ENCODE assay signal across 8 cellular contexts in the genomic region with DNA sequence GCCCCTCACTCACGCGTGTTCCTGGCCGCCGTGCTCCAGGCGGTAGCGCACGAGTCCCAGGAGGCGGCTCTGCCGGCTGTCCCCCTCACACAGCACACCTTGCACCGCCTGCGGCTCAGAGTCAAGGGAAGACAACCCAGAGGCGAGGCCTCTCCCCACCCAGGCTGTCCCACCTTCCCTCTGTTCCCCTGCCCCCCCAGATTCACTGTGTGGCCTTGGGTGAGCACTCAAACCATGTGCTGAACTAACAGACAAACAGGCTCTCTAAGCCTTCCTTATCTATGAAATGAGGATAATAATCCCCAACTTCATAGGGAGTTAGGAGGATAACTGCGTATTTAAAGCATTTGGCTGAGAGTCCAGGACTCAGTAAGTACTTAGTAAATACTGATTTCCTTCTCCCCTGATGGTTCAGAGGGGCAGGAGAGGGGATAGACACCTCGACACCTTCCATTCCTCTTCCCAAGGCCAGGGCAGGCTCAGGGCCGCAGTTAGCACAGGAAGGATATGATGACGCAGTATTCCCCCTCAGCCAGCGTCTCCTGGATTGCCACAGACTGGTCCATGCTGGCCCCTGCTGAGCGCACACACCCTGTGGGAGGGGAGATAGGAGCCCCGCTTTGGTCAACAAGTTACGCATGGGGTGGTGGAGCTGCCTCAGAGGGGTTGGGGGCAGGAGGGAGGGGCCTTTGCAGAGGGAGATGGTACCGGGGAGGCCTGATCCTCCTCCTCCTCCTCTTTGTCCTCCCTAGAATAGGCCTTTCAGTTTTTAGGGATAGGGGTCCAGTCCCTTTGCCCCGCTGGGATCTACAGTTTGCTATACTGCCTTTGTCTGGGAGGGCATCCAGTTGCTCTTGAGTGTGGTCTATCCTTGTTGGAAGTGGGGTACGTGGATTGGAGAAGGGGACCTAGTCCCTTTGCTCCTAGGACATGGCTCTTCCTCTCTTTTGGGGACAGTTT. TPM values are rescaled to one million over a fixed set of nuclear protein-coding genes. Genes with fewer than 3 reads are reported as not detected.
DNase-seq lines count a peak whose midpoint lies in the region; ATAC-seq and TF ChIP-seq lines count a peak whose summit lies in the region.

No MANE protein-coding gene starts in this region.

- H3K9me3 ChIP-seq in Peyer's patch (no peaks in the 10 kb centered on the region), ectodermal cell (ENCODE audit: control insufficient read depth, low read length) (no peaks in the 10 kb centered on the region), lung (ENCODE audit: control insufficient read depth in 2 of 2, insufficient read depth in 1 of 2, low read length in 1 of 2) (no peaks in the 10 kb centered on the region)

- H3K27ac ChIP-seq in Peyer's patch (peak overlapping the region; percentile 73 to 88 (median 74)), ectodermal cell (ENCODE audit: insufficient read depth, low read depth, low read length, poor library complexity, severe bottlenecking) (peak overlapping the region; percentile 27), lung (ENCODE audit: low read depth in 1 of 2, low read length in 1 of 2) (peak overlapping the region; percentile 83 to 85)

- no peak for TF ChIP-seq CTCF in Peyer's patch (IDR thresholded peaks at IDR 0.05)
- TF ChIP-seq CTCF in lung (IDR thresholded peaks at IDR 0.05; ENCODE audit: control extremely low read depth, extremely low read depth): no peak

- peaks cover 0 to 22% (median 0%) of the 10 kb centered on the region in 3 donors for H3K36me3 ChIP-seq in Peyer's patch
- H3K36me3 ChIP-seq in ectodermal cell (ENCODE audit: control insufficient read depth, insufficient read depth, low read length): no peaks in the 10 kb centered on the region
- peaks cover 0 to 7% of the 10 kb centered on the region in 2 donors for H3K36me3 ChIP-seq in lung (ENCODE audit: control insufficient read depth in 2 of 2, insufficient read depth in 2 of 2, low read length in 2 of 2)

- WGBS in ectodermal cell, 2 experiments: 75% methylated on average over 23 of the region's 23 CpGs
- WGBS in lung, 2 donors: 58 to 59% methylated on average over 23 of the region's 23 CpGs

- no peaks in the 10 kb centered on the region for H3K27me3 Mint-ChIP-seq in activated naive CD4-positive, alpha-beta T cell treated with anti-CD3 and anti-CD28 coated beads for 36 hours (ENCODE audit: low read depth)

- H3K4me3 ChIP-seq in Peyer's patch: peak overlapping the region; percentile 51 to 97 (median 65)
- peak overlapping the region; percentile 51 for H3K4me3 ChIP-seq in ectodermal cell (ENCODE audit: insufficient read depth, low read depth, low read length)
- H3K4me3 ChIP-seq in lung: peak overlapping the region; percentile 63

- H3K27me3 ChIP-seq in Peyer's patch: no peaks in the 10 kb centered on the region
- no peaks in the 10 kb centered on the region for H3K27me3 ChIP-seq in ectodermal cell (ENCODE audit: control insufficient read depth, insufficient read depth, low read length, poor library complexity, severe bottlenecking)
- H3K27me3 ChIP-seq in lung (ENCODE audit: control insufficient read depth, insufficient read depth): no peaks in the 10 kb centered on the region

- CTCF ChIA-PET in activated naive CD4-positive, alpha-beta T cell treated with anti-CD3 and anti-CD28 coated beads for 36 hours (lab: Charles Lee): no interaction called here

- H3K4me1 Mint-ChIP-seq in activated naive CD4-positive, alpha-beta T cell treated with anti-CD3 and anti-CD28 coated beads for 36 hours (ENCODE audit: low read depth): peaks cover 14% of the 10 kb centered on the region

- H3K4me1 ChIP-seq in Peyer's patch (peaks cover 0 to 20% (median 2%) of the 10 kb centered on the region in 4 donors), ectodermal cell (ENCODE audit: control insufficient read depth, insufficient read depth, low read length) (no peaks in the 10 kb centered on the region), lung (ENCODE audit: control insufficient read depth in 2 of 2, insufficient read depth in 2 of 2, low read length in 2 of 2) (peaks cover 0 to 6% of the 10 kb centered on the region in 2 donors)

- no peaks in the 10 kb centered on the region for H3K9me3 Mint-ChIP-seq in activated naive CD4-positive, alpha-beta T cell treated with anti-CD3 and anti-CD28 coated beads for 36 hours

- no peak for DNase-seq in activated naive CD4-positive, alpha-beta T cell treated with anti-CD3 and anti-CD28 coated beads for 36 hours
- no peak for DNase-seq in activated naive CD4-positive, alpha-beta T cell treated with Interleukin-2 at 50 U/mL for 16 hours
- DNase-seq in Peyer's patch (peak in 2 of 3 donors; percentile 54 to 61), lung (ENCODE audit: low spot score) (peak; percentile 42), superior temporal gyrus (ENCODE audit: extremely low spot score) (peak; percentile 63), NCI-H510A treated with DMSO at 0.1 percent for 48 hours (lab: John Stamatoyannopoulos, UW) (no peak)

- ATAC-seq in lung (ENCODE audit: insufficient read depth, low FRiP score): peak; percentile 83
- ATAC-seq in GM18909 (IDR thresholded peaks at IDR 0.05; ENCODE audit: poor library complexity, unreplicated experiment): no peak

- H3K36me3 Mint-ChIP-seq in activated naive CD4-positive, alpha-beta T cell treated with anti-CD3 and anti-CD28 coated beads for 36 hours (ENCODE audit: low read depth): peaks cover 7% of the 10 kb centered on the region

- intact Hi-C loops in activated naive CD4-positive, alpha-beta T cell treated with anti-CD3 and anti-CD28 coated beads for 36 hours (cut with micrococcal nuclease): loop anchor here (2.0 kb wide), 1 partner anchor 15 kb away; no protein-coding TSS in a partner anchor

- peak overlapping the region; percentile 96 for H3K27ac Mint-ChIP-seq in activated naive CD4-positive, alpha-beta T cell treated with anti-CD3 and anti-CD28 coated beads for 36 hours

- H3K4me3 Mint-ChIP-seq in activated naive CD4-positive, alpha-beta T cell treated with anti-CD3 and anti-CD28 coated beads for 36 hours: peak overlapping the region; percentile 96

- no peak for TF ChIP-seq POLR2A in Peyer's patch (IDR thresholded peaks at IDR 0.05)

RNA-seq across cellular contexts. Expression of gene INPP5B, which starts 0.8 kb away (rescaled TPM):
- total RNA-seq in activated naive CD4-positive, alpha-beta T cell treated with anti-CD3 and anti-CD28 coated beads for 36 hours: 10 to 100 TPM; 30.4 to 31.2 TPM
- total RNA-seq in Peyer's patch: 10 to 100 TPM; 24.7 to 56.9 (median 35.3) TPM
- polyA plus RNA-seq in ectodermal cell (2013, experiment 1 of 4): 21.1 TPM
- polyA plus RNA-seq in ectodermal cell (2013, experiment 2 of 4): 25.1 TPM
- polyA plus RNA-seq in ectodermal cell (2013, experiment 3 of 4): 13.9 TPM
- 15.7 TPM for polyA plus RNA-seq in ectodermal cell (2013, experiment 4 of 4)
- 10 to 100 TPM; 30.3 to 40.8 TPM for total RNA-seq in lung
- 10 to 100 TPM in 1 of 2 donors, 1 to 10 TPM in 1; 9.2 to 24.1 TPM for polyA plus RNA-seq in lung

RNA-seq across cellular contexts. Expression of gene SF3A3, which starts 43.8 kb away (rescaled TPM):
- 10 to 100 TPM; 88.2 to 89.9 TPM for total RNA-seq in activated naive CD4-positive, alpha-beta T cell treated with anti-CD3 and anti-CD28 coated beads for 36 hours
- 100 to 1,000 TPM in 1 of 4 donors, 10 to 100 TPM in 3; 29.9 to 144 (median 36.0) TPM for total RNA-seq in Peyer's patch
- 148 TPM for polyA plus RNA-seq in ectodermal cell (2013, experiment 1 of 4)
- 133 TPM for polyA plus RNA-seq in ectodermal cell (2013, experiment 2 of 4)
- 85.5 TPM for polyA plus RNA-seq in ectodermal cell (2013, experiment 3 of 4)
- polyA plus RNA-seq in ectodermal cell (2013, experiment 4 of 4): 86.7 TPM
- total RNA-seq in lung: 10 to 100 TPM; 39.9 to 79.0 TPM
- 10 to 100 TPM; 19.1 to 30.6 TPM for polyA plus RNA-seq in lung

RNA-seq across cellular contexts. Expression of gene FHL3, which starts 59.3 kb away (rescaled TPM):
- total RNA-seq in activated naive CD4-positive, alpha-beta T cell treated with anti-CD3 and anti-CD28 coated beads for 36 hours: 10 to 100 TPM; 12.1 to 12.7 TPM
- total RNA-seq in Peyer's patch (10 to 100 TPM in 1 of 4 donors, 1 to 10 TPM in 3; 3.3 to 13.2 (median 4.9) TPM), lung (10 to 100 TPM in 1 of 2 donors, 1 to 10 TPM in 1; 10.0 to 26.0 TPM)
- 19.7 TPM for polyA plus RNA-seq in ectodermal cell (2013, experiment 1 of 4)
- 21.9 TPM for polyA plus RNA-seq in ectodermal cell (2013, experiment 2 of 4)
- polyA plus RNA-seq in ectodermal cell (2013, experiment 3 of 4): 21.2 TPM
- polyA plus RNA-seq in ectodermal cell (2013, experiment 4 of 4): 20.4 TPM
- 10 to 100 TPM; 21.8 to 33.1 TPM for polyA plus RNA-seq in lung

Comparison
In these comparisons a context has a peak if more than half of its experiments do, and no peak if none do; other contexts are left out.
1. DNase-seq: peak in Peyer's patch (2 of 3), lung (single experiment) and superior temporal gyrus (single experiment); none in activated naive CD4-positive, alpha-beta T cell treated with anti-CD3 and anti-CD28 coated beads for 36 hours (single experiment), activated naive CD4-positive, alpha-beta T cell treated with Interleukin-2 at 50 U/mL for 16 hours (single experiment) and NCI-H510A treated with DMSO at 0.1 percent for 48 hours (single experiment).
2. H3K27ac ChIP-seq: peak in every context shown above with its lines; median percentile 84 in lung; 74 in Peyer's patch; 27 in ectodermal cell.
3. Peak in every context shown above with its lines, with median percentiles within 50 percentile points of each other: H3K4me3 ChIP-seq.